29 cellular contexts compared by ENCODE assay signal in genomic region chr1:41410462-41410861, GRCh38. TPM values are rescaled to one million over a fixed set of nuclear protein-coding genes. Genes with fewer than 3 reads are reported as not detected.
"Had no signal": no experiment of that assay in that cellular context is flagged by ENCODE, and none has a peak within 500 bp of the region (broad histone marks: within the 10 kb centered on the region; RNA-seq: fewer than 3 reads in every experiment).

No MANE protein-coding gene starts in this region.

- H3K36me3 Mint-ChIP-seq: mesothelial cell of epicardium, naive B cell had no signal

- ATAC-seq: effector memory CD8-positive, alpha-beta T cell; esophagus mucosa; gastrocnemius medialis; heart left ventricle; left cardiac atrium; left lung; left ventricle myocardium superior; lower lobe of right lung; mucosa of descending colon had no signal

- H3K36me3 ChIP-seq: colonic mucosa, esophagus squamous epithelium, gastrocnemius medialis, heart left ventricle, left lung, lower lobe of right lung had no signal

- H3K27ac Mint-ChIP-seq: dendritic cell treated with granulocyte-macrophage colony-stimulating factor and Interleukin-4, amounts not matched to agents 40 ng/mL and 50 ng/mL, for 4 days; effector memory CD8-positive, alpha-beta T cell; endodermal cell; mesothelial cell of epicardium had no signal

- H3K4me3 ChIP-seq: colonic mucosa, esophagus squamous epithelium, gastrocnemius medialis, heart left ventricle, left lung, lower lobe of right lung, mucosa of descending colon had no signal

- H3K27me3 ChIP-seq: colonic mucosa had no signal

- H3K27ac ChIP-seq: colonic mucosa, epithelial cell of prostate, esophagus squamous epithelium, gastrocnemius medialis, heart left ventricle, left lung, lower lobe of right lung had no signal

- H3K4me3 Mint-ChIP-seq: dendritic cell treated with granulocyte-macrophage colony-stimulating factor and Interleukin-4, amounts not matched to agents 40 ng/mL and 50 ng/mL, for 4 days; effector memory CD8-positive, alpha-beta T cell; endodermal cell; mesothelial cell of epicardium; naive B cell had no signal

- H3K9me3 ChIP-seq: colonic mucosa, gastrocnemius medialis, heart left ventricle, left lung, lower lobe of right lung, mucosa of descending colon had no signal

- H3K9me3 Mint-ChIP-seq: dendritic cell treated with granulocyte-macrophage colony-stimulating factor and Interleukin-4, amounts not matched to agents 40 ng/mL and 50 ng/mL, for 4 days; endodermal cell; mesothelial cell of epicardium had no signal

- H3K4me1 ChIP-seq: colonic mucosa, left lung, lower lobe of right lung had no signal

- H3K4me1 Mint-ChIP-seq: naive B cell had no signal

- DNase-seq: colonic mucosa; cortex of kidney; effector CD8-positive, alpha-beta T cell; effector memory CD8-positive, alpha-beta T cell; endodermal cell; erythroblast; esophagus squamous epithelium; foreskin fibroblast; foreskin melanocyte; gastrocnemius medialis; heart left ventricle; hippocampal formation; left cardiac atrium; left ventricle myocardium superior; lower lobe of right lung; mesenchymal stem cell; mucosa of descending colon; naive B cell had no signal

- FAIRE-seq: endometrium, islet of Langerhans, keratinocyte had no signal

RNA-seq across cellular contexts. Expression of gene FOXO6, which starts 49.2 kb away (rescaled TPM):
- total RNA-seq: esophagus mucosa, glomerular endothelial cell, lung microvascular endothelial cell, mesenteric fat pad had no signal
- polyA plus RNA-seq: keratinocyte had no signal
